ENCODE assay signal across 16 cellular contexts in genomic region chr10:43172645-43173044, GRCh38. TPM values are rescaled to one million over a fixed set of nuclear protein-coding genes. Genes with fewer than 3 reads are reported as not detected.
DNase-seq lines count a peak whose midpoint lies in the region; ATAC-seq lines count a peak whose summit lies in the region.
"Had no signal": no experiment of that assay in that cellular context is flagged by ENCODE, and none has a peak within 500 bp of the region (broad histone marks: within the 10 kb centered on the region; RNA-seq: fewer than 3 reads in every experiment).

No MANE protein-coding gene starts in this region.

- CTCF ChIA-PET in CD4-positive, alpha-beta memory T cell (lab: Charles Lee; ENCODE audit: partially characterized antibody), result interaction anchor here (2.4 to 3.0 kb wide), 2 partner anchors 29 to 32 kb away, joined by 7 to 8 read pairs; no protein-coding TSS in a partner anchor
- CTCF ChIA-PET in activated CD8-positive, alpha-beta T cell treated with anti-CD3 and anti-CD28 coated beads, Interleukin-2, amount 10 ng/mL, durations not matched to agents 7 days and 5 days (lab: Charles Lee), result interaction anchor here (0.9 to 3.0 kb wide), 4 partner anchors 9 to 33 kb away, joined by 3 to 13 read pairs (median 5); no protein-coding TSS in a partner anchor

- H3K36me3 Mint-ChIP-seq in CD4-positive, alpha-beta memory T cell, result peaks cover 79 to 81% of the 10 kb centered on the region in 2 donors
- peaks cover 79% of the 10 kb centered on the region for H3K36me3 Mint-ChIP-seq in activated CD8-positive, alpha-beta T cell treated with anti-CD3 and anti-CD28 coated beads, Interleukin-2, amount 10 ng/mL, durations not matched to agents 7 days and 5 days (ENCODE audit: low read depth)
- peaks cover 12 to 42% (median 27%) of the 10 kb centered on the region in 3 donors for H3K36me3 Mint-ChIP-seq in immature natural killer cell

- ATAC-seq in GM18909 (IDR thresholded peaks at IDR 0.05; ENCODE audit: poor library complexity, unreplicated experiment) (peak; percentile 48), HG03175 (IDR thresholded peaks at IDR 0.05; ENCODE audit: unreplicated experiment) (no peak)
- ATAC-seq in activated CD8-positive, alpha-beta T cell treated with anti-CD3 and anti-CD28 coated beads, Interleukin-2, amount 10 ng/mL, durations not matched to agents 7 days and 5 days, result peak; percentile 53
- ATAC-seq: foreskin keratinocyte had no signal

- peaks cover 0 to 4% (median 0%) of the 10 kb centered on the region in 8 donors for H3K9me3 Mint-ChIP-seq in CD4-positive, alpha-beta memory T cell
- no peaks in the 10 kb centered on the region for H3K9me3 Mint-ChIP-seq in activated CD8-positive, alpha-beta T cell treated with anti-CD3 and anti-CD28 coated beads, Interleukin-2, amount 10 ng/mL, durations not matched to agents 7 days and 5 days (ENCODE audit: insufficient read depth)
- H3K9me3 Mint-ChIP-seq in immature natural killer cell, result no peaks in the 10 kb centered on the region
- H3K9me3 Mint-ChIP-seq: nephron had no signal

- H3K36me3 ChIP-seq in CD4-positive, alpha-beta memory T cell (ENCODE audit: insufficient read depth, low read length), result peaks cover 36% of the 10 kb centered on the region

- H3K27ac ChIP-seq in CD4-positive, alpha-beta memory T cell (ENCODE audit: low read depth, low read length), result no peak overlapping the region
- H3K27ac ChIP-seq: foreskin keratinocyte had no signal

- H3K4me3 ChIP-seq in CD4-positive, alpha-beta memory T cell (ENCODE audit: low read length in 2 of 2), result no peak overlapping the region

- peak overlapping the region in 1 of 8 donors; percentile 18 for H3K4me3 Mint-ChIP-seq in CD4-positive, alpha-beta memory T cell
- no peak overlapping the region for H3K4me3 Mint-ChIP-seq in activated CD8-positive, alpha-beta T cell treated with anti-CD3 and anti-CD28 coated beads, Interleukin-2, amount 10 ng/mL, durations not matched to agents 7 days and 5 days
- H3K4me3 Mint-ChIP-seq in immature natural killer cell, result peak overlapping the region in 1 of 5 donors; percentile 44
- H3K4me3 Mint-ChIP-seq: nephron had no signal

- no peaks in the 10 kb centered on the region for H3K27me3 ChIP-seq in CD4-positive, alpha-beta memory T cell (ENCODE audit: insufficient read depth, low read length)
- H3K27me3 ChIP-seq: foreskin keratinocyte had no signal

- POLR2A ChIA-PET in CD4-positive, alpha-beta memory T cell (lab: Charles Lee; ENCODE audit: partially characterized antibody), result interaction anchor here (3.6 kb wide), 1 partner anchor 34 kb away, joined by 21 read pairs; the partner anchor contains the start of gene CSGALNACT2
- POLR2A ChIA-PET in activated CD8-positive, alpha-beta T cell treated with anti-CD3 and anti-CD28 coated beads, Interleukin-2, amount 10 ng/mL, durations not matched to agents 7 days and 5 days (lab: Charles Lee), result interaction anchor here (0.9 to 1.7 kb wide), 3 partner anchors 21 to 52 kb away, joined by 3 to 7 read pairs (median 3); partner anchors contain the start of gene CSGALNACT2

- intact Hi-C loops in CD4-positive, alpha-beta memory T cell (cut with micrococcal nuclease), result no loop called here

- DNase-seq in CD4-positive, alpha-beta memory T cell, result no peak
- peak; percentile 47 for DNase-seq in activated CD8-positive, alpha-beta T cell treated with anti-CD3 and anti-CD28 coated beads, Interleukin-2, amount 10 ng/mL, durations not matched to agents 7 days and 5 days
- DNase-seq in immature natural killer cell, result peak; percentile 23 to 28 (median 23)
- DNase-seq in NCI-H1417 (lab: John Stamatoyannopoulos, UW), result no peak
- no peak for DNase-seq in anterior cingulate cortex (lab: John Stamatoyannopoulos, UW)
- DNase-seq: activated CD4-positive, alpha-beta T cell treated with anti-CD3 and anti-CD28 coated beads, Interleukin-2, amount 50 U/mL, for 1 hour; foreskin keratinocyte; GDM1; NCI-H1694; NCI-H226; RPMI8226; small intestine; stimulated activated CD8-positive, alpha-beta memory T cell treated with anti-CD3 and anti-CD28 coated beads, Interleukin-4, amount 100 ng/mL, for 48 hours had no signal

- H3K4me1 Mint-ChIP-seq in CD4-positive, alpha-beta memory T cell, result peaks cover 10 to 38% (median 27%) of the 10 kb centered on the region in 4 donors
- peaks cover 22% of the 10 kb centered on the region for H3K4me1 Mint-ChIP-seq in activated CD8-positive, alpha-beta T cell treated with anti-CD3 and anti-CD28 coated beads, Interleukin-2, amount 10 ng/mL, durations not matched to agents 7 days and 5 days (ENCODE audit: low read depth)
- peaks cover 29 to 46% of the 10 kb centered on the region in 2 donors for H3K4me1 Mint-ChIP-seq in immature natural killer cell
- H3K4me1 Mint-ChIP-seq: nephron had no signal

- H3K27ac Mint-ChIP-seq in CD4-positive, alpha-beta memory T cell, result peak overlapping the region in 4 of 7 donors; percentile 3 to 58 (median 21)
- H3K27ac Mint-ChIP-seq in activated CD8-positive, alpha-beta T cell treated with anti-CD3 and anti-CD28 coated beads, Interleukin-2, amount 10 ng/mL, durations not matched to agents 7 days and 5 days, result peak overlapping the region; percentile 8
- peak overlapping the region in 5 of 6 donors; percentile 5 to 68 (median 43) for H3K27ac Mint-ChIP-seq in immature natural killer cell
- H3K27ac Mint-ChIP-seq: nephron had no signal

- no peaks in the 10 kb centered on the region for H3K9me3 ChIP-seq in CD4-positive, alpha-beta memory T cell (ENCODE audit: control insufficient read depth in 1 of 2, low read length in 2 of 2)

- H3K4me1 ChIP-seq in CD4-positive, alpha-beta memory T cell (ENCODE audit: insufficient read depth, low read length), result no peaks in the 10 kb centered on the region
- H3K4me1 ChIP-seq: foreskin keratinocyte had no signal

- no peaks in the 10 kb centered on the region for H3K27me3 Mint-ChIP-seq in CD4-positive, alpha-beta memory T cell
- no peaks in the 10 kb centered on the region for H3K27me3 Mint-ChIP-seq in activated CD8-positive, alpha-beta T cell treated with anti-CD3 and anti-CD28 coated beads, Interleukin-2, amount 10 ng/mL, durations not matched to agents 7 days and 5 days (ENCODE audit: low read depth)
- H3K27me3 Mint-ChIP-seq in immature natural killer cell (ENCODE audit: low read depth in 3 of 3), result peaks cover 2 to 5% (median 4%) of the 10 kb centered on the region in 3 donors

RNA-seq across cellular contexts. Expression of gene CSGALNACT2, which starts 34.4 kb away (rescaled TPM):
- 10 to 100 TPM; 45.3 to 48.2 TPM for total RNA-seq in CD4-positive, alpha-beta memory T cell
- polyA plus RNA-seq in CD4-positive, alpha-beta memory T cell, result 10 to 100 TPM; 21.1 to 23.5 TPM
- 10 to 100 TPM; 29.2 to 30.4 TPM for total RNA-seq in activated CD8-positive, alpha-beta T cell treated with anti-CD3 and anti-CD28 coated beads, Interleukin-2, amount 10 ng/mL, durations not matched to agents 7 days and 5 days
- 10 to 100 TPM; 14.8 to 27.6 (median 17.6) TPM for polyA plus RNA-seq in immature natural killer cell

Comparison
In these comparisons a context has a peak if more than half of its experiments do, and no peak if none do; other contexts are left out.
1. DNase-seq: peak in activated CD8-positive, alpha-beta T cell treated with anti-CD3 and anti-CD28 coated beads, Interleukin-2, amount 10 ng/mL, durations not matched to agents 7 days and 5 days (single experiment) and immature natural killer cell (3 of 3); none in CD4-positive, alpha-beta memory T cell (0 of 5), NCI-H1417 (0 of 3) and anterior cingulate cortex (0 of 58).
2. Peak in every context shown above with its lines, with median percentiles within 50 percentile points of each other: H3K27ac Mint-ChIP-seq.